ENCODE assay signal across 8 cellular contexts in genomic region chr12:11228268-11228879, GRCh38. TPM values are rescaled to one million over a fixed set of nuclear protein-coding genes. Genes with fewer than 3 reads are reported as not detected.
DNase-seq lines count a peak whose midpoint lies in the region; ATAC-seq and TF ChIP-seq lines count a peak whose summit lies in the region.

No MANE protein-coding gene starts in this region.

- intact Hi-C loops in Right ventricle myocardium superior (cut with DNase I): no loop called here

- ATAC-seq in GM21390 (IDR thresholded peaks at IDR 0.05; ENCODE audit: unreplicated experiment) (peak; percentile 49), GM19328 (IDR thresholded peaks at IDR 0.05; ENCODE audit: unreplicated experiment) (no peak), Right ventricle myocardium superior (ENCODE audit: poor library complexity) (no peak)

- peaks cover 25% of the 10 kb centered on the region for H3K27me3 ChIP-seq in WERI-Rb-1 (ENCODE audit: insufficient read depth, low read depth, severe bottlenecking)

- DNase-seq in Daoy (ENCODE audit: low read depth) (peak; percentile 18), NAMALWA (ENCODE audit: low spot score) (peak; percentile 80), WERI-Rb-1 (peak; percentile 56), fibroblast of the aortic adventitia (ENCODE audit: low read depth) (peak; percentile 59), renal cortical epithelial cell (ENCODE audit: low read depth) (peak; percentile 42), Right ventricle myocardium superior (no peak)

- no peak overlapping the region for H3K27ac ChIP-seq in WERI-Rb-1

- H3K9me3 ChIP-seq in WERI-Rb-1 (ENCODE audit: severe bottlenecking): no peaks in the 10 kb centered on the region

- H3K4me3 ChIP-seq in WERI-Rb-1 (ENCODE audit: low read depth, low read length): no peak overlapping the region
- H3K4me3 ChIP-seq in fibroblast of the aortic adventitia (ENCODE audit: low read depth, low read length): no peak overlapping the region

- H3K36me3 ChIP-seq in WERI-Rb-1: no peaks in the 10 kb centered on the region

- TF ChIP-seq CTCF in WERI-Rb-1 (IDR thresholded peaks at IDR 0.05; ENCODE audit: low read depth, low read length) (peak; percentile 85), fibroblast of the aortic adventitia (IDR thresholded peaks at IDR 0.05; ENCODE audit: insufficient read depth, low read length) (peak; percentile 77)

RNA-seq across cellular contexts. Expression of gene PRB3, which starts 41.1 kb away (rescaled TPM):
- not detected in 2 replicates for total RNA-seq in Daoy (2014; rRNA removed; shearing (Covaris generic))
- total RNA-seq in fibroblast of the aortic adventitia (ENCODE audit: low replicate concordance) (not detected in 2 replicates), renal cortical epithelial cell (not detected in 2 replicates), Right ventricle myocardium superior (not detected)

RNA-seq across cellular contexts. Expression of gene TAS2R42, which starts 41.6 kb away (rescaled TPM):
- total RNA-seq in Daoy (2014; rRNA removed; shearing (Covaris generic)): not detected in 2 replicates
- total RNA-seq in fibroblast of the aortic adventitia (ENCODE audit: low replicate concordance): not detected in 2 replicates
- total RNA-seq in renal cortical epithelial cell: not detected in 2 replicates
- not detected for total RNA-seq in Right ventricle myocardium superior

RNA-seq across cellular contexts. Expression of gene SMIM10L1, which starts 57.4 kb away (rescaled TPM):
- 7.7 and 7.9 TPM in 2 replicates for total RNA-seq in Daoy (2014; rRNA removed; shearing (Covaris generic))
- 6.5 and 8.3 TPM in 2 replicates for total RNA-seq in fibroblast of the aortic adventitia (ENCODE audit: low replicate concordance)
- 6.3 and 8.0 TPM in 2 replicates for total RNA-seq in renal cortical epithelial cell
- total RNA-seq in Right ventricle myocardium superior: 13.6 TPM
